Comparison of ENCODE assay signal across 22 cellular contexts in genomic region chr4:1972414-1972813, GRCh38.
"Had no signal": no experiment of that assay in that cellular context is flagged by ENCODE, and none has a peak within 500 bp of the region (broad histone marks: within the 10 kb centered on the region; RNA-seq: fewer than 3 reads in every experiment).

No MANE protein-coding gene starts in this region.

- H3K36me3 ChIP-seq: uterus had no signal

- H3K27me3 ChIP-seq: adrenal gland, breast epithelium, heart right ventricle, tibial nerve, uterus had no signal

- DNase-seq: activated CD4-positive, alpha-beta T cell treated with anti-CD3 and anti-CD28 coated beads for 4 hours; activated CD4-positive, alpha-beta T cell treated with anti-CD3 and anti-CD28 coated beads, Interleukin-2, amount 50 U/mL, for 48 hours; activated CD4-positive, CD25-positive, alpha-beta regulatory T cell; activated CD8-positive, alpha-beta memory T cell treated with anti-CD3 and anti-CD28 coated beads, Interleukin-2, amount 50 U/mL, for 48 hours; activated naive CD4-positive, alpha-beta T cell; activated T-cell treated with anti-CD3 and anti-CD28 coated beads, Interleukin-2, amount 50 U/mL, for 4 hours; adrenal gland; effector CD8-positive, alpha-beta T cell; erythroblast; foreskin fibroblast; heart right ventricle; left colon; mesenchymal stem cell; occipital lobe; retina; stimulated activated CD4-positive, alpha-beta T cell treated with anti-CD3 and anti-CD28 coated beads, Interleukin-4, amount 100 ng/mL, for 24 hours; stimulated activated naive CD8-positive, alpha-beta T cell treated with anti-CD3 and anti-CD28 coated beads, Interleukin-15, Interleukin-2, amounts not matched to agents 100 U/mL and 50 U/mL, for 24 hours; T1000; uterus had no signal

- H3K4me3 ChIP-seq: adrenal gland, breast epithelium, heart right ventricle, tibial nerve, uterus had no signal

- H3K4me1 ChIP-seq: adrenal gland, breast epithelium, heart right ventricle, tibial nerve, uterus had no signal

- ATAC-seq: activated T-cell treated with anti-CD3 and anti-CD28 coated beads, Interleukin-2, amount 50 U/mL, for 4 hours; left colon; stimulated activated naive CD8-positive, alpha-beta T cell treated with anti-CD3 and anti-CD28 coated beads, Interleukin-15, Interleukin-2, amounts not matched to agents 100 U/mL and 50 U/mL, for 24 hours had no signal

- H3K9me3 ChIP-seq: adrenal gland, breast epithelium, heart right ventricle, tibial nerve, uterus had no signal

- FAIRE-seq: keratinocyte had no signal

- H3K27ac ChIP-seq: adrenal gland, breast epithelium, heart right ventricle, tibial nerve, uterus had no signal
